1 cellular context compared by ENCODE assay signal in genomic region chr5:118987988-118988945, GRCh38.
TF ChIP-seq lines count a peak whose summit lies in the region.

TSS of gene DTWD2 (minus strand) at chr5:118988547. CDS start at chr5:118988511, 36 bp downstream.

TF ChIP-seq in HepG2, 621 proteins besides CTCF, POLR2A, EP300 and RAD21 (continued from another document and continues in another):
- no peak for TF ChIP-seq NR2F6 (IDR thresholded peaks at IDR 0.05)
- peak; percentile 26; the same call in 1 of the 2 replicates for TF ChIP-seq NR2F6 (CRISPR knock-in tag; IDR thresholded peaks at IDR 0.05)
- TF ChIP-seq ZNF292 (CRISPR knock-in tag; IDR thresholded peaks at IDR 0.05; ENCODE audit: borderline replicate concordance, low read depth): 0 out of 2 replicates have a peak, but pooled peaks have one; percentile 29
- TF ChIP-seq REPIN1 (CRISPR knock-in tag; IDR thresholded peaks at IDR 0.05; ENCODE audit: borderline replicate concordance, low read depth): peak; percentile 90
- TF ChIP-seq ZNF782 (CRISPR knock-in tag; IDR thresholded peaks at IDR 0.05; ENCODE audit: borderline replicate concordance): no peak; the same call in 1 of the 2 replicates
- TF ChIP-seq ZBTB7B (CRISPR knock-in tag; IDR thresholded peaks at IDR 0.05): peak; percentile 84; the same call in 1 of the 2 replicates
- TF ChIP-seq, protein P1, sequence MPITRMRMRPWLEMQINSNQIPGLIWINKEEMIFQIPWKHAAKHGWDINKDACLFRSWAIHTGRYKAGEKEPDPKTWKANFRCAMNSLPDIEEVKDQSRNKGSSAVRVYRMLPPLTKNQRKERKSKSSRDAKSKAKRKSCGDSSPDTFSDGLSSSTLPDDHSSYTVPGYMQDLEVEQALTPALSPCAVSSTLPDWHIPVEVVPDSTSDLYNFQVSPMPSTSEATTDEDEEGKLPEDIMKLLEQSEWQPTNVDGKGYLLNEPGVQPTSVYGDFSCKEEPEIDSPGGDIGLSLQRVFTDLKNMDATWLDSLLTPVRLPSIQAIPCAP (CRISPR knock-in tag; IDR thresholded peaks at IDR 0.05; ENCODE audit: low read depth): no peak
- peak; percentile 80 for TF ChIP-seq ZNF350 (CRISPR knock-in tag; IDR thresholded peaks at IDR 0.05; ENCODE audit: borderline replicate concordance, low read depth)
- no peak for TF ChIP-seq THYN1 (CRISPR knock-in tag; IDR thresholded peaks at IDR 0.05; ENCODE audit: borderline replicate concordance, low read depth)
- TF ChIP-seq FOXK1 (CRISPR knock-in tag; IDR thresholded peaks at IDR 0.05; ENCODE audit: borderline replicate concordance, low read depth): peak; percentile 63; the same call in 1 of the 2 replicates
- TF ChIP-seq CC2D1A (CRISPR knock-in tag; IDR thresholded peaks at IDR 0.05): no peak
- TF ChIP-seq CEBPB (IDR thresholded peaks at IDR 0.05; ENCODE audit: borderline replicate concordance, low read depth, low read length): no peak
- TF ChIP-seq, protein P2, sequence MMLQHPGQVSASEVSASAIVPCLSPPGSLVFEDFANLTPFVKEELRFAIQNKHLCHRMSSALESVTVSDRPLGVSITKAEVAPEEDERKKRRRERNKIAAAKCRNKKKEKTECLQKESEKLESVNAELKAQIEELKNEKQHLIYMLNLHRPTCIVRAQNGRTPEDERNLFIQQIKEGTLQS (CRISPR knock-in tag; IDR thresholded peaks at IDR 0.05): peak; percentile 72
- TF ChIP-seq ZNF878 (CRISPR knock-in tag; IDR thresholded peaks at IDR 0.05): peak; percentile 83
- no peak for TF ChIP-seq ZNF512B (CRISPR knock-in tag; IDR thresholded peaks at IDR 0.05; ENCODE audit: borderline replicate concordance)
- TF ChIP-seq KDM5B (CRISPR knock-in tag; IDR thresholded peaks at IDR 0.05; ENCODE audit: borderline replicate concordance): peak; percentile 77; the same call in 1 of the 2 replicates
- TF ChIP-seq JUN (CRISPR knock-in tag; IDR thresholded peaks at IDR 0.05): no peak
- no peak for TF ChIP-seq TBX3 (IDR thresholded peaks at IDR 0.05; ENCODE audit: borderline replicate concordance)
- no peak for TF ChIP-seq MTA3 (CRISPR knock-in tag; IDR thresholded peaks at IDR 0.05)
- no peak for TF ChIP-seq ATRX (CRISPR knock-in tag; IDR thresholded peaks at IDR 0.05; ENCODE audit: borderline replicate concordance)
- TF ChIP-seq ZNF629 (CRISPR knock-in tag; conservative IDR thresholded peaks at IDR 0.05): no peak; the same call in 1 of the 2 replicates
- TF ChIP-seq NFATC3 (CRISPR knock-in tag; IDR thresholded peaks at IDR 0.05): 0 out of 2 replicates have a peak, but pooled peaks have one; percentile 44
- TF ChIP-seq HNF4G (IDR thresholded peaks at IDR 0.05; ENCODE audit: borderline replicate concordance, low read depth, low read length): 0 out of 2 replicates have a peak, but pooled peaks have one; percentile 21
- peak; percentile 64; the same call in 1 of the 2 replicates for TF ChIP-seq HNF4G (CRISPR knock-in tag; IDR thresholded peaks at IDR 0.05; ENCODE audit: borderline replicate concordance, low read depth)
- no peak for TF ChIP-seq RFX1 (IDR thresholded peaks at IDR 0.05)
- no peak for TF ChIP-seq MAFK (conservative IDR thresholded peaks at IDR 0.05 in 1 of 2, IDR thresholded peaks at IDR 0.05 in 1 of 2; ENCODE audit: low read length in 2 of 2)
- TF ChIP-seq FOXM1 (CRISPR knock-in tag; IDR thresholded peaks at IDR 0.05): no peak
- peak; percentile 89; the same call in 1 of the 2 replicates for TF ChIP-seq NCOA1 (CRISPR knock-in tag; IDR thresholded peaks at IDR 0.05)
- peak; percentile 77; the same call in 1 of the 2 replicates for TF ChIP-seq ZZZ3 (CRISPR knock-in tag; IDR thresholded peaks at IDR 0.05; ENCODE audit: borderline replicate concordance)
- TF ChIP-seq GTF2F1 (IDR thresholded peaks at IDR 0.05; ENCODE audit: low read length): no peak
- TF ChIP-seq, protein P3, sequence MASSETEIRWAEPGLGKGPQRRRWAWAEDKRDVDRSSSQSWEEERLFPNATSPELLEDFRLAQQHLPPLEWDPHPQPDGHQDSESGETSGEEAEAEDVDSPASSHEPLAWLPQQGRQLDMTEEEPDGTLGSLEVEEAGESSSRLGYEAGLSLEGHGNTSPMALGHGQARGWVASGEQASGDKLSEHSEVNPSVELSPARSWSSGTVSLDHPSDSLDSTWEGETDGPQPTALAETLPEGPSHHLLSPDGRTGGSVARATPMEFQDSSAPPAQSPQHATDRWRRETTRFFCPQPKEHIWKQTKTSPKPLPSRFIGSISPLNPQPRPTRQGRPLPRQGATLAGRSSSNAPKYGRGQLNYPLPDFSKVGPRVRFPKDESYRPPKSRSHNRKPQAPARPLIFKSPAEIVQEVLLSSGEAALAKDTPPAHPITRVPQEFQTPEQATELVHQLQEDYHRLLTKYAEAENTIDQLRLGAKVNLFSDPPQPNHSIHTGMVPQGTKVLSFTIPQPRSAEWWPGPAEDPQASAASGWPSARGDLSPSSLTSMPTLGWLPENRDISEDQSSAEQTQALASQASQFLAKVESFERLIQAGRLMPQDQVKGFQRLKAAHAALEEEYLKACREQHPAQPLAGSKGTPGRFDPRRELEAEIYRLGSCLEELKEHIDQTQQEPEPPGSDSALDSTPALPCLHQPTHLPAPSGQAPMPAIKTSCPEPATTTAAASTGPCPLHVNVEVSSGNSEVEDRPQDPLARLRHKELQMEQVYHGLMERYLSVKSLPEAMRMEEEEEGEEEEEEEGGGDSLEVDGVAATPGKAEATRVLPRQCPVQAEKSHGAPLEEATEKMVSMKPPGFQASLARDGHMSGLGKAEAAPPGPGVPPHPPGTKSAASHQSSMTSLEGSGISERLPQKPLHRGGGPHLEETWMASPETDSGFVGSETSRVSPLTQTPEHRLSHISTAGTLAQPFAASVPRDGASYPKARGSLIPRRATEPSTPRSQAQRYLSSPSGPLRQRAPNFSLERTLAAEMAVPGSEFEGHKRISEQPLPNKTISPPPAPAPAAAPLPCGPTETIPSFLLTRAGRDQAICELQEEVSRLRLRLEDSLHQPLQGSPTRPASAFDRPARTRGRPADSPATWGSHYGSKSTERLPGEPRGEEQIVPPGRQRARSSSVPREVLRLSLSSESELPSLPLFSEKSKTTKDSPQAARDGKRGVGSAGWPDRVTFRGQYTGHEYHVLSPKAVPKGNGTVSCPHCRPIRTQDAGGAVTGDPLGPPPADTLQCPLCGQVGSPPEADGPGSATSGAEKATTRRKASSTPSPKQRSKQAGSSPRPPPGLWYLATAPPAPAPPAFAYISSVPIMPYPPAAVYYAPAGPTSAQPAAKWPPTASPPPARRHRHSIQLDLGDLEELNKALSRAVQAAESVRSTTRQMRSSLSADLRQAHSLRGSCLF (CRISPR knock-in tag; IDR thresholded peaks at IDR 0.05; ENCODE audit: borderline replicate concordance): no peak
- TF ChIP-seq ZNF766 (CRISPR knock-in tag; IDR thresholded peaks at IDR 0.05; ENCODE audit: borderline replicate concordance): peak; percentile 80
- no peak; the same call in 1 of the 2 replicates for TF ChIP-seq NFAT5 (CRISPR knock-in tag; IDR thresholded peaks at IDR 0.05)
- TF ChIP-seq SKI (IDR thresholded peaks at IDR 0.05; ENCODE audit: partially characterized antibody): no peak
- TF ChIP-seq SNRNP70 (IDR thresholded peaks at IDR 0.05; ENCODE audit: low read depth, low read length): no peak
- TF ChIP-seq REXO4 (CRISPR knock-in tag; IDR thresholded peaks at IDR 0.05; ENCODE audit: borderline replicate concordance): 0 out of 2 replicates have a peak, but pooled peaks have one; percentile 47
- TF ChIP-seq PBX3 (CRISPR knock-in tag; IDR thresholded peaks at IDR 0.05; ENCODE audit: borderline replicate concordance): 0 out of 2 replicates have a peak, but pooled peaks have one; percentile 14
- peak; percentile 39; the same call in 1 of the 2 replicates for TF ChIP-seq MIXL1 (CRISPR knock-in tag; IDR thresholded peaks at IDR 0.05)
- TF ChIP-seq ZNF326 (CRISPR knock-in tag; IDR thresholded peaks at IDR 0.05; ENCODE audit: borderline replicate concordance): no peak
- TF ChIP-seq, protein P4, sequence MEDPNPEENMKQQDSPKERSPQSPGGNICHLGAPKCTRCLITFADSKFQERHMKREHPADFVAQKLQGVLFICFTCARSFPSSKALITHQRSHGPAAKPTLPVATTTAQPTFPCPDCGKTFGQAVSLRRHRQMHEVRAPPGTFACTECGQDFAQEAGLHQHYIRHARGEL (CRISPR knock-in tag; IDR thresholded peaks at IDR 0.05): no peak
- no peak for TF ChIP-seq NFE2L1 (CRISPR knock-in tag; IDR thresholded peaks at IDR 0.05; ENCODE audit: borderline replicate concordance)
- peak; percentile 10; the same call in 1 of the 2 replicates for TF ChIP-seq HCFC1 (IDR thresholded peaks at IDR 0.05; ENCODE audit: low read depth, low read length)
- TF ChIP-seq ZNF556 (CRISPR knock-in tag; IDR thresholded peaks at IDR 0.05; ENCODE audit: borderline replicate concordance): 0 out of 2 replicates have a peak, but pooled peaks have one; percentile 81
- 0 out of 2 replicates have a peak, but pooled peaks have one; percentile 49 for TF ChIP-seq ZNF749 (CRISPR knock-in tag; IDR thresholded peaks at IDR 0.05; ENCODE audit: borderline replicate concordance)
- no peak for TF ChIP-seq FOXA1 (IDR thresholded peaks at IDR 0.05)
- TF ChIP-seq FOXA1 (CRISPR knock-in tag; IDR thresholded peaks at IDR 0.05): no peak
- no peak for TF ChIP-seq SMARCC2 (IDR thresholded peaks at IDR 0.05)
- peak; percentile 8; the same call in 1 of the 2 replicates for TF ChIP-seq HMG20A (CRISPR knock-in tag; IDR thresholded peaks at IDR 0.05; ENCODE audit: borderline replicate concordance)
- TF ChIP-seq TRIM22 (IDR thresholded peaks at IDR 0.05): no peak
